Comparison of ENCODE assay signal across 22 cellular contexts in genomic region chr16:58510097-58510775, GRCh38. TPM values are rescaled to one million over a fixed set of nuclear protein-coding genes. Genes with fewer than 3 reads are reported as not detected.
DNase-seq lines count a peak whose midpoint lies in the region; ATAC-seq and TF ChIP-seq lines count a peak whose summit lies in the region.
"Had no signal": no experiment of that assay in that cellular context is flagged by ENCODE, and none has a peak within 500 bp of the region (broad histone marks: within the 10 kb centered on the region; RNA-seq: fewer than 3 reads in every experiment).

No MANE protein-coding gene starts in this region.

- H4K20me1 ChIP-seq in BLaER1 = no peaks in the 10 kb centered on the region

- H2BK5ac ChIP-seq in neuronal stem cell (ENCODE audit: low read length) = no peak overlapping the region

- peaks cover 3% of the 10 kb centered on the region for H3K79me1 ChIP-seq in neuronal stem cell (ENCODE audit: low read depth, low read length)

- H3K27me3 ChIP-seq in BLaER1 (no peaks in the 10 kb centered on the region), neuronal stem cell (ENCODE audit: control insufficient read depth in 3 of 3, insufficient read depth in 3 of 3, low read depth in 1 of 3, low read length in 3 of 3) (no peaks in the 10 kb centered on the region)
- H3K27me3 ChIP-seq in CD4-positive, alpha-beta T cell (ENCODE audit: control insufficient read depth, insufficient read depth, low read length) = no peaks in the 10 kb centered on the region
- H3K27me3 ChIP-seq: esophagus squamous epithelium had no signal

- H3K27ac ChIP-seq in BLaER1 = no peak overlapping the region
- H3K27ac ChIP-seq in CD4-positive, alpha-beta T cell (ENCODE audit: low read depth, low read length) = no peak overlapping the region
- H3K27ac ChIP-seq in neuronal stem cell (replicated peaks; ENCODE audit: low read length) = no peak overlapping the region
- H3K27ac ChIP-seq: esophagus squamous epithelium, gastroesophageal sphincter, RWPE1, tibial artery had no signal

- peak overlapping the region; percentile 65 for H3K23ac ChIP-seq in neuronal stem cell (ENCODE audit: low read depth, low read length, poor library complexity)

- intact Hi-C loops in CD4-positive, alpha-beta T cell (cut with DNase I, micrococcal nuclease) = loop anchor here in 1 of 2 experiments (5.0 kb wide), 2 partner anchors 118 to 152 kb away; partner anchors contain the start of gene GINS3

- no peak overlapping the region for H2BK120ac ChIP-seq in neuronal stem cell (ENCODE audit: low read depth, low read length)

- H3K4me3 ChIP-seq in BLaER1 (no peak overlapping the region), neuronal stem cell (ENCODE audit: low read length in 2 of 2) (no peak overlapping the region)
- H3K4me3 ChIP-seq: esophagus squamous epithelium, gastroesophageal sphincter, tibial artery had no signal

- H4K91ac ChIP-seq in neuronal stem cell (ENCODE audit: low read depth, low read length, poor library complexity) = no peak overlapping the region

- H3K36me3 ChIP-seq in BLaER1 (0 out of 2 replicates have a peak, but pooled peaks cover 6% of the 10 kb centered on the region), neuronal stem cell (replicated peaks in 1 of 2; ENCODE audit: control insufficient read depth in 2 of 2, insufficient read depth in 2 of 2, low read length in 2 of 2) (peaks cover 3 to 46% of the 10 kb centered on the region in 2 donors)
- H3K36me3 ChIP-seq: gastroesophageal sphincter, tibial artery had no signal

- H3K27ac Mint-ChIP-seq in CD4-positive, alpha-beta T cell = no peak overlapping the region
- H3K27ac Mint-ChIP-seq in chondrocyte (ENCODE audit: unreplicated experiment) = no peak overlapping the region
- H3K27ac Mint-ChIP-seq: activated naive CD8-positive, alpha-beta T cell; CD8-positive, alpha-beta T cell; H9 had no signal

- H3K27me3 Mint-ChIP-seq in CD4-positive, alpha-beta T cell = no peaks in the 10 kb centered on the region
- no peaks in the 10 kb centered on the region for H3K27me3 Mint-ChIP-seq in chondrocyte (ENCODE audit: low read depth)
- H3K27me3 Mint-ChIP-seq: activated naive CD8-positive, alpha-beta T cell; naive thymus-derived CD4-positive, alpha-beta T cell had no signal

- DNase-seq in CD4-positive, alpha-beta T cell = peak in 1 of 10 experiments; percentile 27
- DNase-seq in chondrocyte (ENCODE audit: low spot score) = peak; percentile 68
- no peak for DNase-seq in neuronal stem cell (ENCODE audit: low spot score)
- no peak for DNase-seq in SIG-M5 (lab: John Stamatoyannopoulos, UW)
- DNase-seq in SHP77 treated with DMSO at 0.1 percent for 48 hours (lab: John Stamatoyannopoulos, UW) = no peak
- DNase-seq: effector memory CD4-positive, alpha-beta T cell; esophagus squamous epithelium; GDM1; H9; KG1; NCI-H1436 treated with DMSO at 0.1 percent for 48 hours; NCI-H2171 treated with DMSO at 0.1 percent for 48 hours; NCI-H524 treated with DMSO at 0.1 percent for 48 hours; stimulated activated naive CD4-positive, alpha-beta T cell had no signal

- H2BK12ac ChIP-seq in neuronal stem cell (ENCODE audit: low read length) = no peak overlapping the region

- H3K4me1 ChIP-seq in BLaER1 (peaks cover 24% of the 10 kb centered on the region), neuronal stem cell (ENCODE audit: control insufficient read depth in 2 of 2, insufficient read depth in 1 of 2, low read depth in 1 of 2, low read length in 2 of 2) (peaks cover 0 to 3% of the 10 kb centered on the region in 2 donors)

- no peaks in the 10 kb centered on the region for H3K9me3 Mint-ChIP-seq in CD4-positive, alpha-beta T cell
- no peaks in the 10 kb centered on the region for H3K9me3 Mint-ChIP-seq in chondrocyte (ENCODE audit: low read depth)
- H3K9me3 Mint-ChIP-seq: CD8-positive, alpha-beta T cell; H9; naive thymus-derived CD4-positive, alpha-beta T cell had no signal

- H3K9me3 ChIP-seq in BLaER1 (no peaks in the 10 kb centered on the region), neuronal stem cell (replicated peaks in 1 of 2; ENCODE audit: control insufficient read depth in 2 of 2, insufficient read depth in 1 of 2, low read depth in 1 of 2, low read length in 2 of 2) (no peaks in the 10 kb centered on the region)
- H3K9me3 ChIP-seq in CD4-positive, alpha-beta T cell (ENCODE audit: control insufficient read depth, low read length) = no peaks in the 10 kb centered on the region
- H3K9me3 ChIP-seq: esophagus squamous epithelium, gastroesophageal sphincter, tibial artery had no signal

- peaks cover 6% of the 10 kb centered on the region for H3K36me3 Mint-ChIP-seq in CD4-positive, alpha-beta T cell (ENCODE audit: low read depth)
- no peaks in the 10 kb centered on the region for H3K36me3 Mint-ChIP-seq in chondrocyte (ENCODE audit: low read depth)
- H3K36me3 Mint-ChIP-seq: naive thymus-derived CD4-positive, alpha-beta T cell had no signal

- no CpG with 5 or more reads among the region's 18 CpGs for WGBS in neuronal stem cell (ENCODE audit: extremely low coverage in 2 of 2, insufficient read length in 2 of 2, insufficient replicate concordance in 1 of 2), 2 donors

- CTCF ChIA-PET in CD4-positive, alpha-beta T cell (lab: Charles Lee) = no interaction called here

- no peak overlapping the region for H3K14ac ChIP-seq in neuronal stem cell (ENCODE audit: low read length)

- POLR2A ChIA-PET in CD4-positive, alpha-beta T cell (lab: Charles Lee) = interaction anchor here (1.2 kb wide), 1 partner anchor 9 kb away, joined by 4 read pairs; no protein-coding TSS in a partner anchor

- no peak overlapping the region for H2BK15ac ChIP-seq in neuronal stem cell (ENCODE audit: low read length)

- H3K4ac ChIP-seq in neuronal stem cell (ENCODE audit: low read length) = no peak overlapping the region

- H3K4me2 ChIP-seq in BLaER1 (no peak overlapping the region), neuronal stem cell (ENCODE audit: insufficient read depth, low read length, poor library complexity, severe bottlenecking) (no peak overlapping the region)

- H2AFZ ChIP-seq in neuronal stem cell (ENCODE audit: low read length) = no peak overlapping the region

- H3K9ac ChIP-seq in BLaER1 (peak overlapping the region; percentile 19; the same call in 1 of the 2 replicates), neuronal stem cell (ENCODE audit: low read depth, low read length, poor library complexity) (no peak overlapping the region)

- H4K8ac ChIP-seq in neuronal stem cell (ENCODE audit: low read depth, low read length) = no peak overlapping the region

- TF ChIP-seq CTCF in CD4-positive, alpha-beta T cell (IDR thresholded peaks at IDR 0.05) = no peak
- TF ChIP-seq CTCF in chondrocyte (IDR thresholded peaks at IDR 0.05) = no peak

- peak overlapping the region; percentile 64 for H3K18ac ChIP-seq in neuronal stem cell (ENCODE audit: low read length)

- no peak for ATAC-seq in CD4-positive, alpha-beta T cell (ENCODE audit: poor library complexity)
- no peak for ATAC-seq in HG03095 (IDR thresholded peaks at IDR 0.05; ENCODE audit: unreplicated experiment)
- ATAC-seq: CD8-positive, alpha-beta T cell; gastroesophageal sphincter; naive thymus-derived CD4-positive, alpha-beta T cell had no signal

- no peak overlapping the region for H2AK5ac ChIP-seq in neuronal stem cell (ENCODE audit: low read depth, low read length)

- H3K4me1 Mint-ChIP-seq in CD4-positive, alpha-beta T cell (ENCODE audit: low read depth) = peaks cover 13% of the 10 kb centered on the region
- H3K4me1 Mint-ChIP-seq in chondrocyte (ENCODE audit: low read depth) = peaks cover 9% of the 10 kb centered on the region

- peak overlapping the region; percentile 2 for H3K4me3 Mint-ChIP-seq in CD4-positive, alpha-beta T cell
- no peak overlapping the region for H3K4me3 Mint-ChIP-seq in chondrocyte (ENCODE audit: unreplicated experiment)
- H3K4me3 Mint-ChIP-seq: activated naive CD8-positive, alpha-beta T cell; CD8-positive, alpha-beta T cell; H9; naive thymus-derived CD4-positive, alpha-beta T cell had no signal

RNA-seq across cellular contexts. Expression of gene SETD6, which starts 5.1 kb away (rescaled TPM):
- total RNA-seq in CD4-positive, alpha-beta T cell = 10 to 100 TPM; 21.9 to 25.5 TPM
- 10.4 to 16.4 TPM (median 13.0 TPM) in 3 replicates for total RNA-seq in chondrocyte
- polyA plus RNA-seq in neuronal stem cell (2013, experiment 1 of 2) = 14.6 TPM
- 12.8 TPM for polyA plus RNA-seq in neuronal stem cell (2013, experiment 2 of 2)

RNA-seq across cellular contexts. Expression of gene NDRG4, which starts 10.3 kb away (rescaled TPM):
- 1 to 10 TPM; 2.8 to 3.2 TPM for total RNA-seq in CD4-positive, alpha-beta T cell
- total RNA-seq in chondrocyte = 5.8 to 8.7 TPM (median 6.0 TPM) in 3 replicates
- polyA plus RNA-seq in neuronal stem cell (2013, experiment 1 of 2) = 23.0 TPM
- 24.0 TPM for polyA plus RNA-seq in neuronal stem cell (2013, experiment 2 of 2)
- total RNA-seq: CD8-positive, alpha-beta T cell had no signal
